Comparison of ENCODE assay signal across 1 cellular context in the genomic region with DNA sequence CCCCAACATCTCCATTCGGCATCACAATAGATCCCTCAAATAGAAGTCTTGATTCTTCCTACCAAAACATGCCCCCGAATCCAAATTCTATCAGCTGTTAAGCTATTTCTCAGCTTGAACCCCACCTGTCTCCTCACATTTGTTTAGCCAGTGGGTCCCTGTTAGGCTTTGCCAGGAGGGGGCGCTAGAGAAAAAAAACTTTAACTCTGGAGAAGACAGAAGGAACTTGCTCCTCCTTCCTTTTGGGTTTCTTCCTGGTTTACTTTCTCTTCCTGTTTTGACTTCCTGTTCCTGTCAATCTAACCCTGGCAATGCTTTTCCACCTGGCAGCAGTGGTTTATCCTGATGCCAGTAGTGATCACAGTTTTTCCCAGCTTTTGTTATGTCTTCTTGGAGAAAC.
TF ChIP-seq lines count a peak whose summit lies in the region.

No MANE protein-coding gene starts in this region.

TF ChIP-seq in SK-N-SH treated with all-trans-retinoic acid at 6 μM for 48 hours, 23 proteins besides CTCF, POLR2A, EP300 and RAD21 (continued from another document):
- TF ChIP-seq, protein P1, sequence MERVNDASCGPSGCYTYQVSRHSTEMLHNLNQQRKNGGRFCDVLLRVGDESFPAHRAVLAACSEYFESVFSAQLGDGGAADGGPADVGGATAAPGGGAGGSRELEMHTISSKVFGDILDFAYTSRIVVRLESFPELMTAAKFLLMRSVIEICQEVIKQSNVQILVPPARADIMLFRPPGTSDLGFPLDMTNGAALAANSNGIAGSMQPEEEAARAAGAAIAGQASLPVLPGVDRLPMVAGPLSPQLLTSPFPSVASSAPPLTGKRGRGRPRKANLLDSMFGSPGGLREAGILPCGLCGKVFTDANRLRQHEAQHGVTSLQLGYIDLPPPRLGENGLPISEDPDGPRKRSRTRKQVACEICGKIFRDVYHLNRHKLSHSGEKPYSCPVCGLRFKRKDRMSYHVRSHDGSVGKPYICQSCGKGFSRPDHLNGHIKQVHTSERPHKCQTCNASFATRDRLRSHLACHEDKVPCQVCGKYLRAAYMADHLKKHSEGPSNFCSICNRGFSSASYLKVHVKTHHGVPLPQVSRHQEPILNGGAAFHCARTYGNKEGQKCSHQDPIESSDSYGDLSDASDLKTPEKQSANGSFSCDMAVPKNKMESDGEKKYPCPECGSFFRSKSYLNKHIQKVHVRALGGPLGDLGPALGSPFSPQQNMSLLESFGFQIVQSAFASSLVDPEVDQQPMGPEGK (CRISPR knock-in tag; IDR thresholded peaks at IDR 0.05; ENCODE audit: borderline replicate concordance): no peak
- TF ChIP-seq, protein P2, sequence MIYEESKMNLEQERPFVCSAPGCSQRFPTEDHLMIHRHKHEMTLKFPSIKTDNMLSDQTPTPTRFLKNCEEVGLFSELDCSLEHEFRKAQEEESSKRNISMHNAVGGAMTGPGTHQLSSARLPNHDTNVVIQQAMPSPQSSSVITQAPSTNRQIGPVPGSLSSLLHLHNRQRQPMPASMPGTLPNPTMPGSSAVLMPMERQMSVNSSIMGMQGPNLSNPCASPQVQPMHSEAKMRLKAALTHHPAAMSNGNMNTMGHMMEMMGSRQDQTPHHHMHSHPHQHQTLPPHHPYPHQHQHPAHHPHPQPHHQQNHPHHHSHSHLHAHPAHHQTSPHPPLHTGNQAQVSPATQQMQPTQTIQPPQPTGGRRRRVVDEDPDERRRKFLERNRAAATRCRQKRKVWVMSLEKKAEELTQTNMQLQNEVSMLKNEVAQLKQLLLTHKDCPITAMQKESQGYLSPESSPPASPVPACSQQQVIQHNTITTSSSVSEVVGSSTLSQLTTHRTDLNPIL (CRISPR knock-in tag; IDR thresholded peaks at IDR 0.05; ENCODE audit: low read depth): no peak
- TF ChIP-seq CSDC2 (CRISPR knock-in tag; IDR thresholded peaks at IDR 0.05): no peak
- TF ChIP-seq TCF4 (CRISPR knock-in tag; IDR thresholded peaks at IDR 0.05; ENCODE audit: borderline replicate concordance): no peak
- TF ChIP-seq, protein P3, sequence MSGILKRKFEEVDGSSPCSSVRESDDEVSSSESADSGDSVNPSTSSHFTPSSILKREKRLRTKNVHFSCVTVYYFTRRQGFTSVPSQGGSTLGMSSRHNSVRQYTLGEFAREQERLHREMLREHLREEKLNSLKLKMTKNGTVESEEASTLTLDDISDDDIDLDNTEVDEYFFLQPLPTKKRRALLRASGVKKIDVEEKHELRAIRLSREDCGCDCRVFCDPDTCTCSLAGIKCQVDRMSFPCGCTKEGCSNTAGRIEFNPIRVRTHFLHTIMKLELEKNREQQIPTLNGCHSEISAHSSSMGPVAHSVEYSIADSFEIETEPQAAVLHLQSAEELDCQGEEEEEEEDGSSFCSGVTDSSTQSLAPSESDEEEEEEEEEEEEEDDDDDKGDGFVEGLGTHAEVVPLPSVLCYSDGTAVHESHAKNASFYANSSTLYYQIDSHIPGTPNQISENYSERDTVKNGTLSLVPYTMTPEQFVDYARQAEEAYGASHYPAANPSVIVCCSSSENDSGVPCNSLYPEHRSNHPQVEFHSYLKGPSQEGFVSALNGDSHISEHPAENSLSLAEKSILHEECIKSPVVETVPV (CRISPR knock-in tag; IDR thresholded peaks at IDR 0.05): no peak
- no peak for TF ChIP-seq ARNTL (CRISPR knock-in tag; IDR thresholded peaks at IDR 0.05; ENCODE audit: borderline replicate concordance, low read depth)
- no peak for TF ChIP-seq BACH2 (CRISPR knock-in tag; IDR thresholded peaks at IDR 0.05; ENCODE audit: borderline replicate concordance)
